8 cellular contexts compared by ENCODE assay signal in genomic region chr5:138439537-138440225, GRCh38. TPM values are rescaled to one million over a fixed set of nuclear protein-coding genes. Genes with fewer than 3 reads are reported as not detected.
DNase-seq lines count a peak whose midpoint lies in the region.

No MANE protein-coding gene starts in this region.

- H3K9me3 Mint-ChIP-seq in activated naive CD4-positive, alpha-beta T cell treated with anti-CD3 and anti-CD28 coated beads for 36 hours, result no peaks in the 10 kb centered on the region
- H3K9me3 Mint-ChIP-seq in activated naive CD8-positive, alpha-beta T cell treated with anti-CD3 and anti-CD28 coated beads for 36 hours, result no peaks in the 10 kb centered on the region

- no peak for DNase-seq in activated naive CD4-positive, alpha-beta T cell treated with anti-CD3 and anti-CD28 coated beads for 36 hours
- DNase-seq in activated naive CD4-positive, alpha-beta T cell treated with anti-CD3 and anti-CD28 coated beads, Interleukin-2, amount 50 U/mL, for 16 hours, result no peak
- DNase-seq in activated naive CD8-positive, alpha-beta T cell treated with anti-CD3 and anti-CD28 coated beads for 36 hours, result no peak
- no peak for DNase-seq in SHP77 treated with DMSO at 0.1 percent for 48 hours (lab: John Stamatoyannopoulos, UW)
- no peak for DNase-seq in SHP77 (lab: John Stamatoyannopoulos, UW)
- no peak for DNase-seq in OCI-M1 (lab: John Stamatoyannopoulos, UW)

- CTCF ChIA-PET in activated naive CD4-positive, alpha-beta T cell treated with anti-CD3 and anti-CD28 coated beads for 36 hours (lab: Charles Lee), result interaction anchor here (1.4 to 3.3 kb wide), 3 partner anchors 10 to 64 kb away, joined by 5 to 14 read pairs (median 6); no protein-coding TSS in a partner anchor

- peaks cover 10% of the 10 kb centered on the region for H3K36me3 Mint-ChIP-seq in activated naive CD4-positive, alpha-beta T cell treated with anti-CD3 and anti-CD28 coated beads for 36 hours (ENCODE audit: low read depth)
- H3K36me3 Mint-ChIP-seq in activated naive CD8-positive, alpha-beta T cell treated with anti-CD3 and anti-CD28 coated beads for 36 hours, result peaks cover 8% of the 10 kb centered on the region

- H3K4me3 Mint-ChIP-seq in activated naive CD4-positive, alpha-beta T cell treated with anti-CD3 and anti-CD28 coated beads for 36 hours, result peak overlapping the region; percentile 72
- H3K4me3 Mint-ChIP-seq in activated naive CD8-positive, alpha-beta T cell treated with anti-CD3 and anti-CD28 coated beads for 36 hours, result peak overlapping the region; percentile 78

- peaks cover 3% of the 10 kb centered on the region for H3K27me3 Mint-ChIP-seq in activated naive CD4-positive, alpha-beta T cell treated with anti-CD3 and anti-CD28 coated beads for 36 hours (ENCODE audit: low read depth)
- H3K27me3 Mint-ChIP-seq in activated naive CD8-positive, alpha-beta T cell treated with anti-CD3 and anti-CD28 coated beads for 36 hours, result no peaks in the 10 kb centered on the region

- peaks cover 5% of the 10 kb centered on the region for H3K4me1 Mint-ChIP-seq in activated naive CD4-positive, alpha-beta T cell treated with anti-CD3 and anti-CD28 coated beads for 36 hours (ENCODE audit: low read depth)
- peaks cover 9% of the 10 kb centered on the region for H3K4me1 Mint-ChIP-seq in activated naive CD8-positive, alpha-beta T cell treated with anti-CD3 and anti-CD28 coated beads for 36 hours

- H3K4me3 ChIP-seq in iPS-18a (ENCODE audit: low read length) (peak overlapping the region; percentile 68), subcutaneous abdominal adipose tissue (ENCODE audit: low read depth in 1 of 5, low read length in 5 of 5) (peak overlapping the region in 4 of 5 donors; percentile 47 to 67 (median 62))

- peak overlapping the region; percentile 44 for H3K9ac ChIP-seq in iPS-18a (ENCODE audit: low read length)
- H3K9ac ChIP-seq in subcutaneous abdominal adipose tissue (ENCODE audit: low read length in 5 of 5), result peak overlapping the region in 4 of 5 donors; percentile 18 to 66 (median 44)

- H3K27ac ChIP-seq in iPS-18a (ENCODE audit: low read length) (no peak overlapping the region), subcutaneous abdominal adipose tissue (ENCODE audit: low read depth, low read length) (no peak overlapping the region)

- no peaks in the 10 kb centered on the region for H3K27me3 ChIP-seq in iPS-18a (ENCODE audit: control insufficient read depth, insufficient read depth, low read length)
- H3K27me3 ChIP-seq in subcutaneous abdominal adipose tissue (ENCODE audit: control insufficient read depth in 5 of 5, insufficient read depth in 4 of 5, low read length in 5 of 5), result no peaks in the 10 kb centered on the region

- H3K36me3 ChIP-seq in iPS-18a (ENCODE audit: control insufficient read depth, low read depth, low read length) (peaks cover 19% of the 10 kb centered on the region), subcutaneous abdominal adipose tissue (ENCODE audit: control insufficient read depth in 5 of 5, insufficient read depth in 5 of 5, low read length in 5 of 5) (peaks cover 4 to 19% (median 16%) of the 10 kb centered on the region in 5 donors)

- intact Hi-C loops in activated naive CD4-positive, alpha-beta T cell treated with anti-CD3 and anti-CD28 coated beads for 36 hours (cut with micrococcal nuclease), result loop anchor here (1.0 to 10.0 kb wide), 3 partner anchors 26 to 265 kb away; partner anchors contain the start of genes BRD8, CDC23, EGR1 and KIF20A

- no peak overlapping the region for H3K27ac Mint-ChIP-seq in activated naive CD4-positive, alpha-beta T cell treated with anti-CD3 and anti-CD28 coated beads for 36 hours
- H3K27ac Mint-ChIP-seq in activated naive CD8-positive, alpha-beta T cell treated with anti-CD3 and anti-CD28 coated beads for 36 hours, result no peak overlapping the region

- H3K4me1 ChIP-seq in iPS-18a (ENCODE audit: control insufficient read depth, low read depth, low read length), result peaks cover 13% of the 10 kb centered on the region
- peaks cover 7 to 65% (median 52%) of the 10 kb centered on the region in 5 donors for H3K4me1 ChIP-seq in subcutaneous abdominal adipose tissue (ENCODE audit: control insufficient read depth in 5 of 5, insufficient read depth in 5 of 5, low read length in 5 of 5)

- H3K9me3 ChIP-seq in iPS-18a (ENCODE audit: control insufficient read depth, low read depth, low read length) (no peaks in the 10 kb centered on the region), subcutaneous abdominal adipose tissue (ENCODE audit: control insufficient read depth in 5 of 5, low read length in 5 of 5) (no peaks in the 10 kb centered on the region)

RNA-seq across cellular contexts. Expression of gene REEP2, which starts 0.8 kb away (rescaled TPM):
- 1 to 10 TPM; 1.8 to 2.2 TPM for total RNA-seq in activated naive CD4-positive, alpha-beta T cell treated with anti-CD3 and anti-CD28 coated beads for 36 hours
- 1 to 10 TPM; 3.5 to 4.0 TPM for total RNA-seq in activated naive CD8-positive, alpha-beta T cell treated with anti-CD3 and anti-CD28 coated beads for 36 hours

RNA-seq across cellular contexts. Expression of gene EGR1, which starts 25.6 kb away (rescaled TPM):
- 10 to 100 TPM; 20.4 to 20.7 TPM for total RNA-seq in activated naive CD4-positive, alpha-beta T cell treated with anti-CD3 and anti-CD28 coated beads for 36 hours
- total RNA-seq in activated naive CD8-positive, alpha-beta T cell treated with anti-CD3 and anti-CD28 coated beads for 36 hours, result 10 to 100 TPM; 48.0 to 48.1 TPM
